24 cellular contexts compared by ENCODE assay signal in genomic region chr16:86198201-86199118, GRCh38.
A peak's percentile ranks its signal among the peaks of the same experiment; 100 is the strongest.
DNase-seq lines count a peak whose midpoint lies in the region; ATAC-seq and TF ChIP-seq lines count a peak whose summit lies in the region.
"Had no signal": no experiment of that assay in that cellular context is flagged by ENCODE, and none has a peak within 500 bp of the region (broad histone marks: within the 10 kb centered on the region; RNA-seq: fewer than 3 reads in every experiment).

No MANE protein-coding gene starts in this region.

- TF ChIP-seq POLR2A in prostate gland (IDR thresholded peaks at IDR 0.05), result no peak

- WGBS in prostate gland, result 8% methylated on average over 29 of the region's 29 CpGs

- H3K9me3 ChIP-seq in AG04450 (ENCODE audit: control insufficient read depth, insufficient read depth, low read length), result peaks cover 3% of the 10 kb centered on the region; the same call in 1 of the 2 replicates
- no peaks in the 10 kb centered on the region for H3K9me3 ChIP-seq in prostate gland
- H3K9me3 ChIP-seq: left ventricle myocardium inferior had no signal

- H3K4me1 ChIP-seq in prostate gland (replicated peaks), result no peaks in the 10 kb centered on the region

- POLR2A ChIA-PET in AG04450 (lab: Yijun Ruan, JAX), result no interaction called here

- CTCF ChIA-PET in AG04450 (lab: Charles Lee), result interaction anchor here (1.0 kb wide), 1 partner anchor 125 kb away, joined by 4 read pairs; no protein-coding TSS in a partner anchor

- H3K27ac ChIP-seq in AG04450 (ENCODE audit: low read depth, low read length) (peak overlapping the region; percentile 31), prostate gland (peak overlapping the region; percentile 54 to 67)
- H3K27ac ChIP-seq: C4-2B, left ventricle myocardium inferior, ovary had no signal

- intact Hi-C loops in prostate gland (cut with DNase I), result loop anchor here (2.0 to 5.0 kb wide), 3 partner anchors 46 to 316 kb away; no protein-coding TSS in a partner anchor

- H3K27me3 ChIP-seq in AG04450 (ENCODE audit: control insufficient read depth, insufficient read depth, low read length), result no peaks in the 10 kb centered on the region
- peaks cover 25% of the 10 kb centered on the region for H3K27me3 ChIP-seq in prostate gland (replicated peaks; ENCODE audit: insufficient read depth)
- H3K27me3 ChIP-seq: ovary had no signal

- TF ChIP-seq CTCF in AG04450 (IDR thresholded peaks at IDR 0.05; ENCODE audit: low read depth, low read length), result no peak
- no peak for TF ChIP-seq CTCF in prostate gland (IDR thresholded peaks at IDR 0.05)

- no peaks in the 10 kb centered on the region for H3K36me3 ChIP-seq in prostate gland
- H3K36me3 ChIP-seq: left ventricle myocardium inferior, ovary had no signal

- DNase-seq in AG04450 (ENCODE audit: low read depth, low spot score) (no peak), NCI-H69 (lab: John Stamatoyannopoulos, UW) (peak; percentile 8), islet precursor cell (peak; percentile 50), prostate gland (ENCODE audit: low spot score) (no peak), NCI-H524 treated with DMSO at 0.1 percent for 48 hours (lab: John Stamatoyannopoulos, UW) (no peak)
- DNase-seq: ACHN; activated CD4-positive, alpha-beta memory T cell treated with anti-CD3 and anti-CD28 coated beads, Interleukin-2, amount 10 ng/mL, durations not matched to agents 7 days and 5 days; activated naive CD4-positive, alpha-beta T cell treated with anti-CD3 and anti-CD28 coated beads for 36 hours; activated T-cell treated with anti-CD3 and anti-CD28 coated beads, Interleukin-2, amount 50 U/mL, for 4 hours; caudate nucleus; erythroblast; GDM1; HCEC 1CT; left ventricle myocardium inferior; NCI-H187 treated with DMSO at 0.1 percent for 48 hours; NCI-H226; ovary; SIG-M5; stimulated activated CD4-positive, alpha-beta T cell treated with anti-CD3 and anti-CD28 coated beads, Interleukin-4, amount 100 ng/mL, for 24 hours had no signal

- no peak overlapping the region for H3K4me3 ChIP-seq in AG04450 (ENCODE audit: low read depth, low read length)
- no peak overlapping the region for H3K4me3 ChIP-seq in prostate gland
- H3K4me3 ChIP-seq: left ventricle myocardium inferior, ovary had no signal

- ATAC-seq in HG02885 (IDR thresholded peaks at IDR 0.05; ENCODE audit: poor library complexity, unreplicated experiment), result no peak
- no peak for ATAC-seq in esophagus mucosa
- ATAC-seq in HG02642 (IDR thresholded peaks at IDR 0.05; ENCODE audit: poor library complexity, unreplicated experiment), result no peak
- ATAC-seq: activated T-cell treated with anti-CD3 and anti-CD28 coated beads, Interleukin-2, amount 50 U/mL, for 4 hours; WTC11 had no signal

Comparison
In these comparisons a context has a peak if more than half of its experiments do, and no peak if none do; other contexts are left out.
1. DNase-seq: peak in NCI-H69 (single experiment) and islet precursor cell (single experiment); none in AG04450 (single experiment), prostate gland (single experiment) and NCI-H524 treated with DMSO at 0.1 percent for 48 hours (single experiment).